In genomic region chr5:88396635-88397285, GRCh38 we compare ENCODE assay signal across 21 cellular contexts.
DNase-seq lines count a peak whose midpoint lies in the region; ATAC-seq, FAIRE-seq and TF ChIP-seq lines count a peak whose summit lies in the region.
"Had no signal": no experiment of that assay in that cellular context is flagged by ENCODE, and none has a peak within 500 bp of the region (broad histone marks: within the 10 kb centered on the region; RNA-seq: fewer than 3 reads in every experiment).

No MANE protein-coding gene starts in this region.

- H3K36me3 ChIP-seq in GM23248 (ENCODE audit: low read depth) (no peaks in the 10 kb centered on the region), astrocyte (ENCODE audit: insufficient read depth, low read length) (no peaks in the 10 kb centered on the region), mucosa of descending colon (ENCODE audit: low read depth) (no peaks in the 10 kb centered on the region)
- H3K36me3 ChIP-seq: upper lobe of left lung had no signal

- H3K27me3 Mint-ChIP-seq in astrocyte (ENCODE audit: low read depth, unreplicated experiment) = no peaks in the 10 kb centered on the region

- H3K27ac Mint-ChIP-seq in astrocyte (ENCODE audit: unreplicated experiment) = no peak overlapping the region
- H3K27ac Mint-ChIP-seq: activated CD4-positive, alpha-beta memory T cell treated with anti-CD3 and anti-CD28 coated beads for 36 hours; activated naive CD4-positive, alpha-beta T cell treated with anti-CD3 and anti-CD28 coated beads, Interleukin-2, amount 50 U/mL, for 72 hours; CD4-positive, alpha-beta T cell; progenitor cell of endocrine pancreas; stimulated activated effector memory CD8-positive, alpha-beta T cell treated with anti-CD3 and anti-CD28 coated beads, Interleukin-12 subunit alpha, Interleukin-12 subunit beta, amount 100 ng/mL, for 72 hours had no signal

- H3F3A ChIP-seq in GM23248 (ENCODE audit: insufficient read depth) = no peaks in the 10 kb centered on the region

- H3K9me2 ChIP-seq in GM23248 (ENCODE audit: insufficient read depth) = no peaks in the 10 kb centered on the region

- WGBS in GM23248 (ENCODE audit: low coverage in 1 of 2, low lambda C conversion rate in 2 of 2, missing lambda C conversion rate in 2 of 2), 2 experiments = 63 to 67% methylated on average over 8 of the region's 8 CpGs

- peaks cover 14% of the 10 kb centered on the region for H3K4me1 Mint-ChIP-seq in astrocyte (ENCODE audit: low read depth, unreplicated experiment)
- H3K4me1 Mint-ChIP-seq: stimulated activated effector memory CD8-positive, alpha-beta T cell treated with anti-CD3 and anti-CD28 coated beads, Interleukin-12 subunit alpha, Interleukin-12 subunit beta, amount 100 ng/mL, for 72 hours had no signal

- no peak overlapping the region for H3K4me3 Mint-ChIP-seq in astrocyte (ENCODE audit: unreplicated experiment)
- H3K4me3 Mint-ChIP-seq: activated CD4-positive, alpha-beta memory T cell treated with anti-CD3 and anti-CD28 coated beads for 36 hours; activated T-cell treated with anti-CD3 and anti-CD28 coated beads, Interleukin-2, amount 50 U/mL, for 4 hours; CD4-positive, alpha-beta T cell; stimulated activated effector memory CD8-positive, alpha-beta T cell treated with anti-CD3 and anti-CD28 coated beads, Interleukin-12 subunit alpha, Interleukin-12 subunit beta, amount 100 ng/mL, for 72 hours had no signal

- H2AFZ ChIP-seq in GM23248 (peak overlapping the region; percentile 61; the same call in 1 of the 2 replicates), astrocyte (ENCODE audit: low read depth, low read length) (peak overlapping the region; percentile 88)

- no peak overlapping the region for H3K4me2 ChIP-seq in GM23248 (ENCODE audit: unreplicated experiment)
- H3K4me2 ChIP-seq in astrocyte (ENCODE audit: low read length) = peak overlapping the region; percentile 99

- no peak for ATAC-seq in mucosa of descending colon
- ATAC-seq: activated naive CD4-positive, alpha-beta T cell treated with anti-CD3 and anti-CD28 coated beads, Interleukin-2, amount 50 U/mL, for 72 hours; activated T-cell treated with anti-CD3 and anti-CD28 coated beads, Interleukin-2, amount 50 U/mL, for 4 hours; stimulated activated effector memory CD8-positive, alpha-beta T cell treated with anti-CD3 and anti-CD28 coated beads, Interleukin-12 subunit alpha, Interleukin-12 subunit beta, amount 100 ng/mL, for 72 hours had no signal

- no peaks in the 10 kb centered on the region for H3K27me3 ChIP-seq in GM23248 (replicated peaks; ENCODE audit: insufficient read depth)
- H3K27me3 ChIP-seq in astrocyte (ENCODE audit: insufficient read depth, low read length) = no peaks in the 10 kb centered on the region
- H3K27me3 ChIP-seq: upper lobe of left lung had no signal

- H4K20me1 ChIP-seq in GM23248 (ENCODE audit: insufficient read depth) (no peaks in the 10 kb centered on the region), astrocyte (ENCODE audit: insufficient read depth, low read length) (no peaks in the 10 kb centered on the region)

- no peak for FAIRE-seq in astrocyte (lab: Jason Lieb, UNC)
- FAIRE-seq: GM18507, H54 had no signal

- H3K4me3 ChIP-seq in GM23248 = peak overlapping the region; percentile 55
- peak overlapping the region; percentile 61 for H3K4me3 ChIP-seq in astrocyte (ENCODE audit: insufficient read depth, low read depth, low read length)
- no peak overlapping the region for H3K4me3 ChIP-seq in mucosa of descending colon

- intact Hi-C loops in mucosa of descending colon (cut with DNase I, micrococcal nuclease) = no loop called here

- no peak overlapping the region for H3K9ac ChIP-seq in GM23248
- H3K9ac ChIP-seq in astrocyte (ENCODE audit: low read length) = peak overlapping the region; percentile 78

- H3K27ac ChIP-seq in GM23248 = no peak overlapping the region
- H3K27ac ChIP-seq in astrocyte (ENCODE audit: low read depth, low read length) = peak overlapping the region; percentile 38
- H3K27ac ChIP-seq: upper lobe of left lung had no signal

- in situ Hi-C loops in GM23248 (cut with MboI) = no loop called here

- no peaks in the 10 kb centered on the region for H3K9me3 ChIP-seq in GM23248 (ENCODE audit: low read depth)
- no peaks in the 10 kb centered on the region for H3K9me3 ChIP-seq in astrocyte (ENCODE audit: insufficient read depth, low read depth, low read length)
- no peaks in the 10 kb centered on the region for H3K9me3 ChIP-seq in mucosa of descending colon
- H3K9me3 ChIP-seq: upper lobe of left lung had no signal

- H3K36me3 Mint-ChIP-seq in astrocyte (ENCODE audit: low read depth, unreplicated experiment) = no peaks in the 10 kb centered on the region
- H3K36me3 Mint-ChIP-seq: activated CD4-positive, alpha-beta memory T cell treated with anti-CD3 and anti-CD28 coated beads for 36 hours; activated naive CD4-positive, alpha-beta T cell treated with anti-CD3 and anti-CD28 coated beads, Interleukin-2, amount 50 U/mL, for 72 hours; stimulated activated effector memory CD8-positive, alpha-beta T cell treated with anti-CD3 and anti-CD28 coated beads, Interleukin-12 subunit alpha, Interleukin-12 subunit beta, amount 100 ng/mL, for 72 hours had no signal

- no peaks in the 10 kb centered on the region for H3K4me1 ChIP-seq in GM23248 (ENCODE audit: insufficient read depth)
- peaks cover 31% of the 10 kb centered on the region for H3K4me1 ChIP-seq in astrocyte (ENCODE audit: insufficient read depth, low read length)
- H3K4me1 ChIP-seq in mucosa of descending colon (ENCODE audit: low read depth) = no peaks in the 10 kb centered on the region
- H3K4me1 ChIP-seq: upper lobe of left lung had no signal

- no peaks in the 10 kb centered on the region for H3K9me3 Mint-ChIP-seq in astrocyte (ENCODE audit: unreplicated experiment)
- H3K9me3 Mint-ChIP-seq: activated CD4-positive, alpha-beta memory T cell treated with anti-CD3 and anti-CD28 coated beads for 36 hours; activated naive CD4-positive, alpha-beta T cell treated with anti-CD3 and anti-CD28 coated beads, Interleukin-2, amount 50 U/mL, for 72 hours; activated T-cell treated with anti-CD3 and anti-CD28 coated beads, Interleukin-2, amount 50 U/mL, for 4 hours; CD4-positive, alpha-beta T cell; stimulated activated effector memory CD8-positive, alpha-beta T cell treated with anti-CD3 and anti-CD28 coated beads, Interleukin-12 subunit alpha, Interleukin-12 subunit beta, amount 100 ng/mL, for 72 hours had no signal

- DNase-seq in GM23248 (no peak), astrocyte (ENCODE audit: low read depth) (no peak), globus pallidus (ENCODE audit: low spot score) (peak; percentile 66), pons (ENCODE audit: low spot score) (peak; percentile 50), mucosa of descending colon (no peak), AML-193 (lab: John Stamatoyannopoulos, UW) (no peak), midbrain (lab: John Stamatoyannopoulos, UW) (no peak), NCI-H510A treated with DMSO at 0.1 percent for 48 hours (lab: John Stamatoyannopoulos, UW) (no peak)
- DNase-seq: ACHN; activated CD4-positive, alpha-beta memory T cell treated with anti-CD3 and anti-CD28 coated beads for 36 hours; activated T-cell treated with anti-CD3 and anti-CD28 coated beads, Interleukin-2, amount 50 U/mL, for 4 hours; CD4-positive, alpha-beta T cell; DMS79; effector memory CD4-positive, alpha-beta T cell; NCI-H1436 treated with DMSO at 0.1 percent for 48 hours; upper lobe of left lung had no signal

- TF ChIP-seq CTCF in astrocyte (IDR thresholded peaks at IDR 0.05; ENCODE audit: insufficient read depth, low read depth, low read length) = no peak
- no peak for TF ChIP-seq CTCF in mucosa of descending colon (IDR thresholded peaks at IDR 0.05)

- H3K79me2 ChIP-seq in GM23248 (ENCODE audit: insufficient read depth) (no peaks in the 10 kb centered on the region), astrocyte (ENCODE audit: insufficient read depth, low read length) (peaks cover 2% of the 10 kb centered on the region)

Comparison
In these comparisons a context has a peak if more than half of its experiments do, and no peak if none do; other contexts are left out.
1. DNase-seq: peak in globus pallidus (single experiment) and pons (single experiment); none in GM23248 (single experiment), astrocyte (single experiment), mucosa of descending colon (0 of 3), AML-193 (0 of 2), midbrain (single experiment) and NCI-H510A treated with DMSO at 0.1 percent for 48 hours (single experiment).